Comparison of ENCODE assay signal across 39 cellular contexts in the genomic region with DNA sequence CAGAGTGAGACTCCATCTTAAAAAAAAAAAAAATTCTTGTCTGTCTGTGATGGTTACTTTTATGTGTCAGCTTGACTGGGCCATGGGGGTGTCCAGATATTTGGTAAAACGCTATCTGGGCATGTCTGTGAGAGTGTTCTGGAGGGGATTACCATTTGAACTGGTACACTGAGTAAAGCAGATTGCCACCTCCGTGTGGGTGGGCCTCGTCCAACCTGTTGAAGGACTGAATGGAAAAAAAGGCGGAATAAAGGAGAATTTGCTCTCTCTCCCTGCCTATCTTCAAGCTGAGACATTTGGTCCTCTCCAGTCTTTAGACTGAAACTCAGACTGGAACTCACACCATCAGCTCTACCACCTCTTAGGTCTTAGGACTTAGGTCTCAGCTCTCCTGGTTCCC.
"Had no signal": no experiment of that assay in that cellular context is flagged by ENCODE, and none has a peak within 500 bp of the region (broad histone marks: within the 10 kb centered on the region; RNA-seq: fewer than 3 reads in every experiment).

No MANE protein-coding gene starts in this region.

- H3K4me1 ChIP-seq: adrenal gland, body of pancreas, breast epithelium had no signal

- H3K4me3 Mint-ChIP-seq: activated naive CD4-positive, alpha-beta T cell treated with anti-CD3 and anti-CD28 coated beads for 36 hours; activated naive CD4-positive, alpha-beta T cell treated with anti-CD3 and anti-CD28 coated beads, Interleukin-2, amount 10 ng/mL, durations not matched to agents 7 days and 5 days; activated naive CD4-positive, alpha-beta T cell treated with anti-CD3 and anti-CD28 coated beads, Interleukin-2, amount 50 U/mL, for 24 hours; activated naive CD8-positive, alpha-beta T cell; activated naive CD8-positive, alpha-beta T cell treated with anti-CD3 and anti-CD28 coated beads for 36 hours; activated naive CD8-positive, alpha-beta T cell treated with anti-CD3 and anti-CD28 coated beads, Interleukin-2, amount 10 ng/mL, durations not matched to agents 7 days and 5 days; activated naive CD8-positive, alpha-beta T cell treated with anti-CD3 and anti-CD28 coated beads, Interleukin-2, amount 50 U/mL, for 24 hours; activated T-cell treated with anti-CD3 and anti-CD28 coated beads, Interleukin-2, amount 50 U/mL, for 24 hours; activated T-cell treated with anti-CD3 and anti-CD28 coated beads, Interleukin-2, amount 50 U/mL, for 4 hours; activated T-cell treated with anti-CD3 and anti-CD28 coated beads, Interleukin-2, amount 50 U/mL, for 72 hours; activated T-helper 1 cell treated with anti-CD3 and anti-CD28 coated beads, Interleukin-12 subunit alpha, Interleukin-12 subunit beta, Interleukin-2, Interleukin-4 antibody, amounts not matched to agents 30 ng/mL and 10 ng/mL and 1 ng/mL, durations not matched to agents 14 hours and 24 hours and 36 hours; activated T-helper 17 cell treated with anti-CD3 and anti-CD28 coated beads, Interleukin-2, amount 50 U/mL, for 72 hours; brain; central memory CD8-positive, alpha-beta T cell had no signal

- H3K27ac Mint-ChIP-seq: activated naive CD4-positive, alpha-beta T cell treated with anti-CD3 and anti-CD28 coated beads for 36 hours; activated naive CD4-positive, alpha-beta T cell treated with anti-CD3 and anti-CD28 coated beads, Interleukin-2, amount 10 ng/mL, durations not matched to agents 7 days and 5 days; activated naive CD4-positive, alpha-beta T cell treated with anti-CD3 and anti-CD28 coated beads, Interleukin-2, amount 50 U/mL, for 24 hours; activated naive CD4-positive, alpha-beta T cell treated with anti-CD3 and anti-CD28 coated beads, Interleukin-2, amount 50 U/mL, for 72 hours; activated naive CD8-positive, alpha-beta T cell; activated naive CD8-positive, alpha-beta T cell treated with anti-CD3 and anti-CD28 coated beads for 36 hours; activated naive CD8-positive, alpha-beta T cell treated with anti-CD3 and anti-CD28 coated beads, Interleukin-2, amount 10 ng/mL, durations not matched to agents 7 days and 5 days; activated naive CD8-positive, alpha-beta T cell treated with anti-CD3 and anti-CD28 coated beads, Interleukin-2, amount 50 U/mL, for 24 hours; activated T-cell treated with anti-CD3 and anti-CD28 coated beads, Interleukin-2, amount 50 U/mL, for 24 hours; activated T-cell treated with anti-CD3 and anti-CD28 coated beads, Interleukin-2, amount 50 U/mL, for 72 hours; activated T-helper 1 cell treated with anti-CD3 and anti-CD28 coated beads, Interleukin-12 subunit alpha, Interleukin-12 subunit beta, Interleukin-2, Interleukin-4 antibody, amounts not matched to agents 30 ng/mL and 10 ng/mL and 1 ng/mL, durations not matched to agents 14 hours and 24 hours and 36 hours; activated T-helper 17 cell treated with anti-CD3 and anti-CD28 coated beads, Interleukin-2, amount 50 U/mL, for 72 hours; activated T-helper 2 cell treated with anti-CD3 and anti-CD28 coated beads, Interferon-gamma antibody, Interleukin-2, Interleukin-4, amounts not matched to agents 10 μg/mL and 5 μg/mL and 100 μg/mL, durations not matched to agents 14 hours and 24 hours and 36 hours had no signal

- H3K36me3 ChIP-seq: adrenal gland, ascending aorta, brain microvascular endothelial cell, breast epithelium, cardiac muscle cell had no signal

- FAIRE-seq: astrocyte, bronchial epithelial cell had no signal

- H3K36me3 Mint-ChIP-seq: activated naive CD4-positive, alpha-beta T cell treated with anti-CD3 and anti-CD28 coated beads, Interleukin-2, amount 10 ng/mL, durations not matched to agents 7 days and 5 days; activated naive CD4-positive, alpha-beta T cell treated with anti-CD3 and anti-CD28 coated beads, Interleukin-2, amount 50 U/mL, for 24 hours; activated naive CD4-positive, alpha-beta T cell treated with anti-CD3 and anti-CD28 coated beads, Interleukin-2, amount 50 U/mL, for 72 hours; activated naive CD8-positive, alpha-beta T cell; activated naive CD8-positive, alpha-beta T cell treated with anti-CD3 and anti-CD28 coated beads for 36 hours; activated naive CD8-positive, alpha-beta T cell treated with anti-CD3 and anti-CD28 coated beads, Interleukin-2, amount 10 ng/mL, durations not matched to agents 7 days and 5 days; brain had no signal

- H3K9me3 Mint-ChIP-seq: activated naive CD4-positive, alpha-beta T cell treated with anti-CD3 and anti-CD28 coated beads for 36 hours; activated naive CD4-positive, alpha-beta T cell treated with anti-CD3 and anti-CD28 coated beads, Interleukin-2, amount 10 ng/mL, durations not matched to agents 7 days and 5 days; activated naive CD4-positive, alpha-beta T cell treated with anti-CD3 and anti-CD28 coated beads, Interleukin-2, amount 50 U/mL, for 24 hours; activated naive CD4-positive, alpha-beta T cell treated with anti-CD3 and anti-CD28 coated beads, Interleukin-2, amount 50 U/mL, for 72 hours; activated naive CD8-positive, alpha-beta T cell treated with anti-CD3 and anti-CD28 coated beads for 36 hours; activated naive CD8-positive, alpha-beta T cell treated with anti-CD3 and anti-CD28 coated beads, Interleukin-2, amount 10 ng/mL, durations not matched to agents 7 days and 5 days; activated naive CD8-positive, alpha-beta T cell treated with anti-CD3 and anti-CD28 coated beads, Interleukin-2, amount 50 U/mL, for 24 hours; activated T-cell treated with anti-CD3 and anti-CD28 coated beads, Interleukin-2, amount 50 U/mL, for 24 hours; activated T-cell treated with anti-CD3 and anti-CD28 coated beads, Interleukin-2, amount 50 U/mL, for 4 hours; activated T-cell treated with anti-CD3 and anti-CD28 coated beads, Interleukin-2, amount 50 U/mL, for 72 hours; activated T-helper 1 cell treated with anti-CD3 and anti-CD28 coated beads, Interleukin-12 subunit alpha, Interleukin-12 subunit beta, Interleukin-2, Interleukin-4 antibody, amounts not matched to agents 30 ng/mL and 10 ng/mL and 1 ng/mL, durations not matched to agents 14 hours and 24 hours and 36 hours; activated T-helper 17 cell treated with anti-CD3 and anti-CD28 coated beads, Interleukin-2, amount 50 U/mL, for 72 hours; activated T-helper 2 cell treated with anti-CD3 and anti-CD28 coated beads, Interferon-gamma antibody, Interleukin-2, Interleukin-4, amounts not matched to agents 10 μg/mL and 5 μg/mL and 100 μg/mL, durations not matched to agents 14 hours and 24 hours and 36 hours; central memory CD8-positive, alpha-beta T cell had no signal

- DNase-seq: activated effector memory CD4-positive, alpha-beta T cell treated with anti-CD3 and anti-CD28 coated beads, Interleukin-2, amount 50 U/mL, for 16 hours; activated effector memory CD4-positive, alpha-beta T cell treated with Interleukin-2 at 50 U/mL for 16 hours; activated gamma-delta T cell; activated gamma-delta T cell treated with Interleukin-2 at 50 U/mL for 16 hours; activated naive CD4-positive, alpha-beta T cell; activated naive CD4-positive, alpha-beta T cell treated with anti-CD3 and anti-CD28 coated beads for 36 hours; activated naive CD4-positive, alpha-beta T cell treated with anti-CD3 and anti-CD28 coated beads, Interleukin-2, amount 10 ng/mL, durations not matched to agents 7 days and 5 days; activated naive CD4-positive, alpha-beta T cell treated with anti-CD3 and anti-CD28 coated beads, Interleukin-2, amount 50 U/mL, for 16 hours; activated naive CD4-positive, alpha-beta T cell treated with Interleukin-2 at 50 U/mL for 16 hours; activated naive CD8-positive, alpha-beta T cell treated with anti-CD3 and anti-CD28 coated beads for 36 hours; activated naive CD8-positive, alpha-beta T cell treated with anti-CD3 and anti-CD28 coated beads, Interleukin-2, amount 10 ng/mL, durations not matched to agents 7 days and 5 days; activated naive CD8-positive, alpha-beta T cell treated with anti-CD3 and anti-CD28 coated beads, Interleukin-2, amount 50 U/mL, for 24 hours; activated T-cell treated with anti-CD3 and anti-CD28 coated beads, Interleukin-2, amount 50 U/mL, for 24 hours; activated T-cell treated with anti-CD3 and anti-CD28 coated beads, Interleukin-2, amount 50 U/mL, for 4 hours; activated T-cell treated with anti-CD3 and anti-CD28 coated beads, Interleukin-2, amount 50 U/mL, for 48 hours; activated T-cell treated with anti-CD3 and anti-CD28 coated beads, Interleukin-2, amount 50 U/mL, for 72 hours; amniotic stem cell; amygdala; anterior cingulate cortex; aorta; body of pancreas; brain microvascular endothelial cell; caudate nucleus; central memory CD4-positive, alpha-beta T cell; cerebellar nuclear complex had no signal

- H3K27ac ChIP-seq: adrenal gland, ascending aorta, body of pancreas, brain microvascular endothelial cell, breast epithelium, cardiac muscle cell had no signal

- ATAC-seq: activated naive CD4-positive, alpha-beta T cell treated with anti-CD3 and anti-CD28 coated beads, Interleukin-2, amount 50 U/mL, for 72 hours; activated naive CD8-positive, alpha-beta T cell treated with anti-CD3 and anti-CD28 coated beads, Interleukin-2, amount 50 U/mL, for 24 hours; activated T-cell treated with anti-CD3 and anti-CD28 coated beads, Interleukin-2, amount 50 U/mL, for 4 hours; activated T-cell treated with anti-CD3 and anti-CD28 coated beads, Interleukin-2, amount 50 U/mL, for 72 hours; activated T-helper 17 cell treated with anti-CD3 and anti-CD28 coated beads, Interleukin-2, amount 50 U/mL, for 72 hours; body of pancreas had no signal

- H3K27me3 Mint-ChIP-seq: activated naive CD4-positive, alpha-beta T cell treated with anti-CD3 and anti-CD28 coated beads, Interleukin-2, amount 50 U/mL, for 24 hours had no signal

- H3K27me3 ChIP-seq: adrenal gland, ascending aorta, body of pancreas, brain microvascular endothelial cell, breast epithelium, cardiac muscle cell had no signal

- H3K4me3 ChIP-seq: adrenal gland, ascending aorta, body of pancreas, breast epithelium, cardiac muscle cell had no signal

- H3K9me3 ChIP-seq: adrenal gland, ascending aorta, body of pancreas, breast epithelium had no signal

- H3K4me1 Mint-ChIP-seq: activated naive CD4-positive, alpha-beta T cell treated with anti-CD3 and anti-CD28 coated beads, Interleukin-2, amount 10 ng/mL, durations not matched to agents 7 days and 5 days; activated naive CD4-positive, alpha-beta T cell treated with anti-CD3 and anti-CD28 coated beads, Interleukin-2, amount 50 U/mL, for 24 hours; activated naive CD8-positive, alpha-beta T cell treated with anti-CD3 and anti-CD28 coated beads for 36 hours; activated naive CD8-positive, alpha-beta T cell treated with anti-CD3 and anti-CD28 coated beads, Interleukin-2, amount 50 U/mL, for 24 hours; activated T-helper 17 cell treated with anti-CD3 and anti-CD28 coated beads, Interleukin-2, amount 50 U/mL, for 72 hours; central memory CD8-positive, alpha-beta T cell had no signal
